Comparison of ENCODE assay signal across 21 cellular contexts in the genomic region with DNA sequence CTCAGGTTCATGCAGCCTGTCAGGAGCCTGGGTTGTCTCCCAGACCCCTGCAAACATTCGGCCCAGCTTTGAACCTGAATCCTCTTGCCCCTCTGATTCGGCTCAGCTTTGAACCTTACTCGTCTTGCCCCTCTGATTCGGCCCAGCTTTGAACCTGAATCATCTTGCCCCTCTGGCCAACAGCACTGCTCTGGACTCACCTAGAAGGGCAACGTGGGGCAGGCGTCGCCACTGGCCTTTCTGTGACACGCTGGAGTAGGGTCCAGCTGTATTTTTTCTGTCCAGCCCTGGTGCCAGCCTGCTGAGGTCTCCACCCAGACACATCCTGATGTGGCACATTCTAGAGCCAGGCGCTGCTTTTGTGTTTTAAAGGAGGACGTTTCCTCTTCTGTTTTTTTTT. TPM values are rescaled to one million over a fixed set of nuclear protein-coding genes. Genes with fewer than 3 reads are reported as not detected.
DNase-seq lines count a peak whose midpoint lies in the region; ATAC-seq and TF ChIP-seq lines count a peak whose summit lies in the region.
"Had no signal": no experiment of that assay in that cellular context is flagged by ENCODE, and none has a peak within 500 bp of the region (broad histone marks: within the 10 kb centered on the region; RNA-seq: fewer than 3 reads in every experiment).

No MANE protein-coding gene starts in this region.

- no peak for TF ChIP-seq POLR2A in thyroid gland (IDR thresholded peaks at IDR 0.05)

- DNase-seq in Right ventricle myocardium superior (peak; percentile 56), lower lobe of right lung (no peak), thyroid gland (no peak), HPDE6-E6E7 (ENCODE audit: extremely low spot score) (no peak)
- no peak for DNase-seq in activated effector memory CD4-positive, alpha-beta T cell treated with Interleukin-2 at 50 U/mL for 16 hours
- DNase-seq: activated CD4-positive, alpha-beta memory T cell treated with anti-CD3 and anti-CD28 coated beads for 36 hours; activated CD4-positive, CD25-positive, alpha-beta regulatory T cell; activated naive CD4-positive, alpha-beta T cell; activated T-cell treated with anti-CD3 and anti-CD28 coated beads, Interleukin-2, amount 50 U/mL, for 1 hour; CD8-positive, alpha-beta T cell; DMS153; foreskin fibroblast; GOT3; naive B cell; NCI-H1105; T-helper 2 cell; testis had no signal

- H3K4me1 ChIP-seq in lower lobe of right lung (peaks cover 24% of the 10 kb centered on the region), thyroid gland (peaks cover 4 to 12% of the 10 kb centered on the region in 2 donors)

- H3K36me3 ChIP-seq in lower lobe of right lung (no peaks in the 10 kb centered on the region), thyroid gland (no peaks in the 10 kb centered on the region)
- H3K36me3 ChIP-seq: cardiac muscle cell had no signal

- ATAC-seq in Right ventricle myocardium superior (ENCODE audit: poor library complexity) (peak; percentile 69), lower lobe of right lung (peak in 1 of 2 donors; percentile 45), GM19455 (IDR thresholded peaks at IDR 0.05; ENCODE audit: unreplicated experiment) (no peak), HG03521 (IDR thresholded peaks at IDR 0.05; ENCODE audit: unreplicated experiment) (no peak)
- ATAC-seq: CD8-positive, alpha-beta T cell had no signal

- intact Hi-C loops in Right ventricle myocardium superior (cut with DNase I): no loop called here
- intact Hi-C loops in lower lobe of right lung (cut with DNase I): no loop called here
- intact Hi-C loops in thyroid gland (cut with DNase I): loop anchor here (10.0 kb wide), 1 partner anchor 248 kb away; no protein-coding TSS in a partner anchor

- H3K9me3 ChIP-seq in lower lobe of right lung: no peaks in the 10 kb centered on the region
- H3K9me3 ChIP-seq in thyroid gland: no peaks in the 10 kb centered on the region
- H3K9me3 ChIP-seq: testis had no signal

- no peaks in the 10 kb centered on the region for H3K27me3 ChIP-seq in lower lobe of right lung (ENCODE audit: low read depth)
- no peaks in the 10 kb centered on the region for H3K27me3 ChIP-seq in thyroid gland
- H3K27me3 ChIP-seq: cardiac muscle cell, testis had no signal

- H3K4me3 ChIP-seq in lower lobe of right lung: no peak overlapping the region
- no peak overlapping the region for H3K4me3 ChIP-seq in thyroid gland (replicated peaks in 1 of 3)
- H3K4me3 ChIP-seq: cardiac muscle cell, testis had no signal

- 74 to 92% methylated on average over 10 of the region's 10 CpGs for WGBS in thyroid gland, 2 donors

- peak overlapping the region; percentile 37 for H3K27ac ChIP-seq in angular gyrus (ENCODE audit: low read depth, low read length)
- H3K27ac ChIP-seq in lower lobe of right lung: peak overlapping the region; percentile 51
- H3K27ac ChIP-seq in thyroid gland: peak overlapping the region in 2 of 3 donors; percentile 21 to 50
- H3K27ac ChIP-seq: cardiac muscle cell had no signal

- TF ChIP-seq CTCF in lower lobe of right lung (IDR thresholded peaks at IDR 0.05) (no peak), thyroid gland (IDR thresholded peaks at IDR 0.05) (no peak)

RNA-seq across cellular contexts. Expression of a gene that starts 15.3 kb away (rescaled TPM):
- total RNA-seq in Right ventricle myocardium superior: 118 TPM
- 67.5 TPM for total RNA-seq in lower lobe of right lung
- 10 to 100 TPM; 51.5 to 69.5 (median 66.1) TPM for total RNA-seq in thyroid gland
